ENCODE assay signal across 1 cellular context in genomic region chr12:857611-858010, GRCh38.
TF ChIP-seq lines count a peak whose summit lies in the region.

No MANE protein-coding gene starts in this region.

TF ChIP-seq in SK-N-SH, 30 proteins besides CTCF, POLR2A, EP300 and RAD21 (continued from another document):
- TF ChIP-seq REST (IDR thresholded peaks at IDR 0.05; ENCODE audit: low read depth, low read length): no peak
- no peak for TF ChIP-seq RFX5 (IDR thresholded peaks at IDR 0.05; ENCODE audit: low read length)
- TF ChIP-seq FOXJ3 (CRISPR knock-in tag; IDR thresholded peaks at IDR 0.05): no peak
- no peak for TF ChIP-seq POLR2AphosphoS5 (IDR thresholded peaks at IDR 0.05; ENCODE audit: low read depth, low read length)
- TF ChIP-seq EZH2phosphoT487 (IDR thresholded peaks at IDR 0.05; ENCODE audit: borderline replicate concordance, low read depth): no peak
- no peak for TF ChIP-seq GATA2 (CRISPR knock-in tag; IDR thresholded peaks at IDR 0.05)
